24 cellular contexts compared by ENCODE assay signal in genomic region chr7:82305347-82306005, GRCh38.
A peak's percentile ranks its signal among the peaks of the same experiment; 100 is the strongest.
DNase-seq lines count a peak whose midpoint lies in the region; ATAC-seq and TF ChIP-seq lines count a peak whose summit lies in the region.
"Had no signal": no experiment of that assay in that cellular context is flagged by ENCODE, and none has a peak within 500 bp of the region (broad histone marks: within the 10 kb centered on the region; RNA-seq: fewer than 3 reads in every experiment).

No MANE protein-coding gene starts in this region.

- H3K4me1 Mint-ChIP-seq in WTC11 = peaks cover 51% of the 10 kb centered on the region
- H3K4me1 Mint-ChIP-seq: CD14-positive monocyte; CD4-positive, alpha-beta memory T cell; CD4-positive, CD25-positive, alpha-beta regulatory T cell; CD8-positive, alpha-beta memory T cell had no signal

- POLR2A ChIA-PET in WTC11 (lab: Charles Lee) = no interaction called here

- H3K4me1 ChIP-seq in HUES48 (ENCODE audit: control insufficient read depth, insufficient read depth, low read length) (peaks cover 43% of the 10 kb centered on the region), iPS-18a (ENCODE audit: control insufficient read depth, low read depth, low read length) (peaks cover 24% of the 10 kb centered on the region)
- H3K4me1 ChIP-seq: BE2C, BLaER1 had no signal

- ATAC-seq in WTC11 (peak; percentile 97), GM19035 (IDR thresholded peaks at IDR 0.05; ENCODE audit: unreplicated experiment) (no peak)
- ATAC-seq: GM12878 had no signal

- H3K36me3 ChIP-seq in HUES48 (ENCODE audit: control insufficient read depth, insufficient read depth, low read length) = no peaks in the 10 kb centered on the region
- H3K36me3 ChIP-seq in iPS-18a (ENCODE audit: control insufficient read depth, low read depth, low read length) = no peaks in the 10 kb centered on the region
- H3K36me3 ChIP-seq: BE2C, BLaER1 had no signal

- no peak for DNase-seq in WTC11 (ENCODE audit: low spot score)
- no peak for DNase-seq in NCI-H1694 (lab: John Stamatoyannopoulos, UW)
- DNase-seq in activated naive CD4-positive, alpha-beta T cell treated with Interleukin-2 at 50 U/mL for 16 hours = no peak
- DNase-seq: 8988T; ACHN; BE2C; C1 segment of cervical spinal cord; CD4-positive, alpha-beta memory T cell; CD4-positive, CD25-positive, alpha-beta regulatory T cell; CD8-positive, alpha-beta memory T cell; COR-L47; DMS 273 treated with DMSO at 0.1 percent for 48 hours; DMS153; DMS53; DMS79; DND-41; EL; GDM1 had no signal

- peaks cover 16% of the 10 kb centered on the region for H3K36me3 Mint-ChIP-seq in WTC11
- H3K36me3 Mint-ChIP-seq: CD14-positive monocyte; CD4-positive, alpha-beta memory T cell; CD4-positive, CD25-positive, alpha-beta regulatory T cell; CD8-positive, alpha-beta memory T cell had no signal

- H3K27me3 Mint-ChIP-seq in WTC11 (ENCODE audit: low read depth) = no peaks in the 10 kb centered on the region
- H3K27me3 Mint-ChIP-seq: CD4-positive, alpha-beta memory T cell; CD8-positive, alpha-beta memory T cell had no signal

- CTCF ChIA-PET in WTC11 (lab: Charles Lee) = interaction anchor here (0.8 to 1.2 kb wide), 2 partner anchors 15 to 20 kb away, joined by 3 read pairs; no protein-coding TSS in a partner anchor

- peaks cover 10% of the 10 kb centered on the region for H3K9me3 Mint-ChIP-seq in WTC11

- H3K27ac Mint-ChIP-seq in WTC11 = no peak overlapping the region
- H3K27ac Mint-ChIP-seq: CD14-positive monocyte; CD4-positive, alpha-beta memory T cell; CD4-positive, CD25-positive, alpha-beta regulatory T cell; CD8-positive, alpha-beta memory T cell had no signal

- TF ChIP-seq CTCF in WTC11 (IDR thresholded peaks at IDR 0.05) = no peak

- H3K9ac ChIP-seq in HUES48 (ENCODE audit: low read depth, low read length) (no peak overlapping the region), iPS-18a (ENCODE audit: low read length) (no peak overlapping the region)
- H3K9ac ChIP-seq: BLaER1 had no signal

- H3K27me3 ChIP-seq in HUES48 (ENCODE audit: control insufficient read depth, insufficient read depth, low read length) (no peaks in the 10 kb centered on the region), iPS-18a (ENCODE audit: control insufficient read depth, insufficient read depth, low read length) (no peaks in the 10 kb centered on the region)
- H3K27me3 ChIP-seq: BE2C, BLaER1 had no signal

- H3K9me3 ChIP-seq in HUES48 (ENCODE audit: control insufficient read depth, insufficient read depth, low read length) (no peaks in the 10 kb centered on the region), iPS-18a (ENCODE audit: control insufficient read depth, low read depth, low read length) (peaks cover 3% of the 10 kb centered on the region)
- H3K9me3 ChIP-seq: BE2C had no signal

- H3K4me3 Mint-ChIP-seq in WTC11 = no peak overlapping the region
- H3K4me3 Mint-ChIP-seq: CD14-positive monocyte; CD4-positive, alpha-beta memory T cell; CD4-positive, CD25-positive, alpha-beta regulatory T cell; CD8-positive, alpha-beta memory T cell had no signal

- H3K4me3 ChIP-seq in HUES48 (ENCODE audit: low read depth, low read length) (no peak overlapping the region), iPS-18a (ENCODE audit: low read length) (peak overlapping the region; percentile 9)
- H3K4me3 ChIP-seq: BLaER1, GM12878 had no signal

- H3K27ac ChIP-seq in HUES48 (ENCODE audit: low read depth, low read length) (peak overlapping the region; percentile 16), iPS-18a (ENCODE audit: low read length) (no peak overlapping the region)
- H3K27ac ChIP-seq: BLaER1 had no signal

TF ChIP-seq in WTC11, 78 proteins besides CTCF, POLR2A, EP300 and RAD21:
- no peak for TF ChIP-seq ATF1 (CRISPR knock-in tag; IDR thresholded peaks at IDR 0.05)
